In genomic region chr3:150544726-150545125, GRCh38 we compare ENCODE assay signal across 8 cellular contexts. TPM values are rescaled to one million over a fixed set of nuclear protein-coding genes. Genes with fewer than 3 reads are reported as not detected.
DNase-seq lines count a peak whose midpoint lies in the region; ATAC-seq and TF ChIP-seq lines count a peak whose summit lies in the region.

No MANE protein-coding gene starts in this region.

- H3K27ac ChIP-seq in PC-3 (ENCODE audit: low read length) (no peak overlapping the region; the same call in 1 of the 2 replicates), rectal smooth muscle tissue (ENCODE audit: low read depth, low read length) (no peak overlapping the region)

- H3K4me1 ChIP-seq in PC-3 (ENCODE audit: insufficient read depth, low read length): peaks cover 31% of the 10 kb centered on the region
- peaks cover 10% of the 10 kb centered on the region for H3K4me1 ChIP-seq in rectal smooth muscle tissue (ENCODE audit: control insufficient read depth, insufficient read depth, low read length)

- in situ Hi-C loops in G401 (cut with HindIII; ENCODE audit: low sequenced_read_pairs): no loop called here

- TF ChIP-seq CTCF in PC-3 (conservative IDR thresholded peaks at IDR 0.05; ENCODE audit: low read depth, low read length) (no peak), epithelial cell of esophagus (IDR thresholded peaks at IDR 0.05; ENCODE audit: insufficient read depth, low read depth, low read length, missing control alignments) (no peak)

- peak overlapping the region; percentile 86 for H3K4me2 ChIP-seq in PC-3 (ENCODE audit: low read length)

- no peaks in the 10 kb centered on the region for H3K9me2 ChIP-seq in PC-3 (replicated peaks; ENCODE audit: low read length)

- no peak overlapping the region for H2AFZ ChIP-seq in PC-3 (ENCODE audit: low read length)

- H3K9me3 ChIP-seq in PC-3 (ENCODE audit: low read length): no peaks in the 10 kb centered on the region

- peak; percentile 68 for DNase-seq in G401 (ENCODE audit: low spot score)
- peak; percentile 24 for DNase-seq in PC-3
- DNase-seq in epithelial cell of esophagus (ENCODE audit: low read depth): no peak
- no peak for DNase-seq in COLO668 (lab: John Stamatoyannopoulos, UW; ENCODE audit: unreplicated experiment)
- DNase-seq in activated CD4-positive, CD25-positive, alpha-beta regulatory T cell (lab: John Stamatoyannopoulos, UW): no peak

- POLR2A ChIA-PET in PC-3 (lab: Charles Lee; ENCODE audit: unreplicated experiment): interaction anchor here (0.7 kb wide), 1 partner anchor 219 kb away, joined by 7 read pairs; no protein-coding TSS in a partner anchor

- peaks cover 73% of the 10 kb centered on the region for H3K79me2 ChIP-seq in PC-3 (ENCODE audit: low read length)

- H4K20me1 ChIP-seq in PC-3 (ENCODE audit: low read length): peaks cover 38% of the 10 kb centered on the region

- BruUV-seq in PC-3 (replicated peaks; lab: Mats Ljungman, UMichigan): no TSS peak

- intact Hi-C loops in PC-3 (cut with micrococcal nuclease): loop anchor here (5.0 kb wide), 2 partner anchors 132 to 218 kb away; partner anchors contain the start of gene SIAH2

- H3F3A ChIP-seq in PC-3 (ENCODE audit: low read length, unreplicated experiment): no peaks in the 10 kb centered on the region

- H3K9ac ChIP-seq in PC-3 (ENCODE audit: low read length) (peak overlapping the region; percentile 89), rectal smooth muscle tissue (ENCODE audit: low read length) (no peak overlapping the region)

- CTCF ChIA-PET in PC-3 (lab: Charles Lee): interaction anchor here (0.6 kb wide), 1 partner anchor 136 kb away, joined by 3 read pairs; no protein-coding TSS in a partner anchor

- H3K36me3 ChIP-seq in PC-3 (ENCODE audit: low read depth, low read length) (peaks cover 31% of the 10 kb centered on the region), rectal smooth muscle tissue (ENCODE audit: control insufficient read depth, insufficient read depth, low read length) (no peaks in the 10 kb centered on the region)

- ATAC-seq in PC-3 (no peak), HG03378 (IDR thresholded peaks at IDR 0.05; ENCODE audit: unreplicated experiment) (no peak), HG03354 (IDR thresholded peaks at IDR 0.05; ENCODE audit: poor library complexity, severe bottlenecking, unreplicated experiment) (no peak)

- H3K4me3 ChIP-seq in PC-3 (ENCODE audit: low read length) (peak overlapping the region; percentile 77), epithelial cell of esophagus (ENCODE audit: low read length) (peak overlapping the region; percentile 84), rectal smooth muscle tissue (ENCODE audit: low read length) (peak overlapping the region; percentile 96)

- H3K27me3 ChIP-seq in PC-3 (ENCODE audit: low read length) (no peaks in the 10 kb centered on the region), rectal smooth muscle tissue (ENCODE audit: control insufficient read depth, insufficient read depth, low read length) (no peaks in the 10 kb centered on the region)

RNA-seq across cellular contexts. Expression of gene SERP1, which starts 1.6 kb away (rescaled TPM):
- 66.4 and 75.1 TPM in 2 replicates for total RNA-seq in G401 (2014; rRNA removed; shearing (Covaris generic))
- 439 and 552 TPM in 2 replicates for total RNA-seq in PC-3 (2014; rRNA removed)

RNA-seq across cellular contexts. Expression of gene EIF2A, which starts 1.9 kb away (rescaled TPM):
- total RNA-seq in G401 (2014; rRNA removed; shearing (Covaris generic)): 196 and 269 TPM in 2 replicates
- total RNA-seq in PC-3 (2014; rRNA removed): 67.9 and 92.4 TPM in 2 replicates

RNA-seq across cellular contexts. Expression of gene SELENOT, which starts 58.4 kb away (rescaled TPM):
- 75.1 and 130 TPM in 2 replicates for total RNA-seq in G401 (2014; rRNA removed; shearing (Covaris generic))
- 109 and 119 TPM in 2 replicates for total RNA-seq in PC-3 (2014; rRNA removed)

Comparison
In these comparisons a context has a peak if more than half of its experiments do, and no peak if none do; other contexts are left out.
1. DNase-seq: peak in G401 (single experiment) and PC-3 (single experiment); none in epithelial cell of esophagus (single experiment), COLO668 (single experiment) and activated CD4-positive, CD25-positive, alpha-beta regulatory T cell (0 of 4).
2. Peak in every context shown above with its lines, with median percentiles within 50 percentile points of each other: H3K4me3 ChIP-seq.